In genomic region chr4:51842554-51843308, GRCh38 we compare ENCODE assay signal across 1 cellular context.
TF ChIP-seq lines count a peak whose summit lies in the region.

TSS of gene DCUN1D4 (plus strand) at chr4:51843153. CDS start at chr4:51843243, 90 bp downstream.

TF ChIP-seq in GM12878, 131 proteins besides CTCF, POLR2A, EP300 and RAD21 (continued from another document and continues in another):
- TF ChIP-seq ZNF592 (IDR thresholded peaks at IDR 0.05) (no peak), STAT1 (conservative IDR thresholded peaks at IDR 0.05) (no peak), KLF5 (IDR thresholded peaks at IDR 0.05; ENCODE audit: partially characterized antibody) (peak; percentile 95), KAT2A (conservative IDR thresholded peaks at IDR 0.05; ENCODE audit: control insufficient read depth, low read depth, low read length) (no peak), MXI1 (IDR thresholded peaks at IDR 0.05; ENCODE audit: low read depth, low read length) (peak; percentile 52; the same call in 1 of the 2 replicates), RELA (IDR thresholded peaks at IDR 0.05; ENCODE audit: borderline replicate concordance, partially characterized antibody) (no peak), NFIC (IDR thresholded peaks at IDR 0.05; ENCODE audit: low read depth, low read length) (no peak), TBL1XR1 (IDR thresholded peaks at IDR 0.05; ENCODE audit: low read depth, low read length) (no peak), HCFC1 (IDR thresholded peaks at IDR 0.05; ENCODE audit: low read length) (peak; percentile 31), POLR2AphosphoS5 (IDR thresholded peaks at IDR 0.05; ENCODE audit: low read length) (no peak), NR2C1 (IDR thresholded peaks at IDR 0.05) (peak; percentile 86), MYB (IDR thresholded peaks at IDR 0.05; ENCODE audit: borderline replicate concordance, low read depth, low read length) (no peak), CREM (IDR thresholded peaks at IDR 0.05; ENCODE audit: low read depth) (peak; percentile 85), YY1 (IDR thresholded peaks at IDR 0.05; ENCODE audit: low read depth, low read length) (0 out of 2 replicates have a peak, but pooled peaks have one; percentile 10), CHD2 (IDR thresholded peaks at IDR 0.05; ENCODE audit: borderline replicate concordance, low read depth, low read length) (peak; percentile 97), CBFB (IDR thresholded peaks at IDR 0.05; ENCODE audit: low read depth) (0 out of 2 replicates have a peak, but pooled peaks have one; percentile 18), NRF1 (conservative IDR thresholded peaks at IDR 0.05; ENCODE audit: low read depth, low read length) (no peak), NR2F1 (conservative IDR thresholded peaks at IDR 0.05) (peak; percentile 61), BHLHE40 (IDR thresholded peaks at IDR 0.05; ENCODE audit: borderline replicate concordance in 1 of 2, low read depth in 2 of 2, low read length in 1 of 2) (peak in 1 of 2 experiments; percentile 46; a peak in 1 of 4 replicates), SP1 (IDR thresholded peaks at IDR 0.05; ENCODE audit: low read depth, low read length) (peak; percentile 99), KDM1A (IDR thresholded peaks at IDR 0.05; ENCODE audit: borderline replicate concordance) (no peak), EED (IDR thresholded peaks at IDR 0.05; ENCODE audit: low read depth) (no peak; the same call in 1 of the 2 replicates), IKZF2 (IDR thresholded peaks at IDR 0.05) (peak in 1 of 2 experiments; percentile 19; a peak in 1 of 4 replicates), BRCA1 (IDR thresholded peaks at IDR 0.05; ENCODE audit: low read depth, low read length) (0 out of 2 replicates have a peak, but pooled peaks have one; percentile 12), GATAD2B (conservative IDR thresholded peaks at IDR 0.05; ENCODE audit: low read depth) (peak; percentile 58), ZNF217 (IDR thresholded peaks at IDR 0.05) (no peak), SIN3A (IDR thresholded peaks at IDR 0.05; ENCODE audit: low read depth, low read length) (peak; percentile 74; the same call in 1 of the 2 replicates), EGR1 (IDR thresholded peaks at IDR 0.05; ENCODE audit: borderline replicate concordance in 1 of 2, low read depth in 2 of 2, low read length in 2 of 2) (no peak), HDAC6 (IDR thresholded peaks at IDR 0.05; ENCODE audit: unreplicated experiment) (no peak), SMARCA5 (IDR thresholded peaks at IDR 0.05) (0 out of 2 replicates have a peak, but pooled peaks have one; percentile 51), ZBTB33 (IDR thresholded peaks at IDR 0.05) (no peak)
- TF ChIP-seq, protein P1, sequence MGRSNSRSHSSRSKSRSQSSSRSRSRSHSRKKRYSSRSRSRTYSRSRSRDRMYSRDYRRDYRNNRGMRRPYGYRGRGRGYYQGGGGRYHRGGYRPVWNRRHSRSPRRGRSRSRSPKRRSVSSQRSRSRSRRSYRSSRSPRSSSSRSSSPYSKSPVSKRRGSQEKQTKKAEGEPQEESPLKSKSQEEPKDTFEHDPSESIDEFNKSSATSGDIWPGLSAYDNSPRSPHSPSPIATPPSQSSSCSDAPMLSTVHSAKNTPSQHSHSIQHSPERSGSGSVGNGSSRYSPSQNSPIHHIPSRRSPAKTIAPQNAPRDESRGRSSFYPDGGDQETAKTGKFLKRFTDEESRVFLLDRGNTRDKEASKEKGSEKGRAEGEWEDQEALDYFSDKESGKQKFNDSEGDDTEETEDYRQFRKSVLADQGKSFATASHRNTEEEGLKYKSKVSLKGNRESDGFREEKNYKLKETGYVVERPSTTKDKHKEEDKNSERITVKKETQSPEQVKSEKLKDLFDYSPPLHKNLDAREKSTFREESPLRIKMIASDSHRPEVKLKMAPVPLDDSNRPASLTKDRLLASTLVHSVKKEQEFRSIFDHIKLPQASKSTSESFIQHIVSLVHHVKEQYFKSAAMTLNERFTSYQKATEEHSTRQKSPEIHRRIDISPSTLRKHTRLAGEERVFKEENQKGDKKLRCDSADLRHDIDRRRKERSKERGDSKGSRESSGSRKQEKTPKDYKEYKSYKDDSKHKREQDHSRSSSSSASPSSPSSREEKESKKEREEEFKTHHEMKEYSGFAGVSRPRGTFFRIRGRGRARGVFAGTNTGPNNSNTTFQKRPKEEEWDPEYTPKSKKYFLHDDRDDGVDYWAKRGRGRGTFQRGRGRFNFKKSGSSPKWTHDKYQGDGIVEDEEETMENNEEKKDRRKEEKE (IDR thresholded peaks at IDR 0.05), result no peak
- TF ChIP-seq, protein P2, sequence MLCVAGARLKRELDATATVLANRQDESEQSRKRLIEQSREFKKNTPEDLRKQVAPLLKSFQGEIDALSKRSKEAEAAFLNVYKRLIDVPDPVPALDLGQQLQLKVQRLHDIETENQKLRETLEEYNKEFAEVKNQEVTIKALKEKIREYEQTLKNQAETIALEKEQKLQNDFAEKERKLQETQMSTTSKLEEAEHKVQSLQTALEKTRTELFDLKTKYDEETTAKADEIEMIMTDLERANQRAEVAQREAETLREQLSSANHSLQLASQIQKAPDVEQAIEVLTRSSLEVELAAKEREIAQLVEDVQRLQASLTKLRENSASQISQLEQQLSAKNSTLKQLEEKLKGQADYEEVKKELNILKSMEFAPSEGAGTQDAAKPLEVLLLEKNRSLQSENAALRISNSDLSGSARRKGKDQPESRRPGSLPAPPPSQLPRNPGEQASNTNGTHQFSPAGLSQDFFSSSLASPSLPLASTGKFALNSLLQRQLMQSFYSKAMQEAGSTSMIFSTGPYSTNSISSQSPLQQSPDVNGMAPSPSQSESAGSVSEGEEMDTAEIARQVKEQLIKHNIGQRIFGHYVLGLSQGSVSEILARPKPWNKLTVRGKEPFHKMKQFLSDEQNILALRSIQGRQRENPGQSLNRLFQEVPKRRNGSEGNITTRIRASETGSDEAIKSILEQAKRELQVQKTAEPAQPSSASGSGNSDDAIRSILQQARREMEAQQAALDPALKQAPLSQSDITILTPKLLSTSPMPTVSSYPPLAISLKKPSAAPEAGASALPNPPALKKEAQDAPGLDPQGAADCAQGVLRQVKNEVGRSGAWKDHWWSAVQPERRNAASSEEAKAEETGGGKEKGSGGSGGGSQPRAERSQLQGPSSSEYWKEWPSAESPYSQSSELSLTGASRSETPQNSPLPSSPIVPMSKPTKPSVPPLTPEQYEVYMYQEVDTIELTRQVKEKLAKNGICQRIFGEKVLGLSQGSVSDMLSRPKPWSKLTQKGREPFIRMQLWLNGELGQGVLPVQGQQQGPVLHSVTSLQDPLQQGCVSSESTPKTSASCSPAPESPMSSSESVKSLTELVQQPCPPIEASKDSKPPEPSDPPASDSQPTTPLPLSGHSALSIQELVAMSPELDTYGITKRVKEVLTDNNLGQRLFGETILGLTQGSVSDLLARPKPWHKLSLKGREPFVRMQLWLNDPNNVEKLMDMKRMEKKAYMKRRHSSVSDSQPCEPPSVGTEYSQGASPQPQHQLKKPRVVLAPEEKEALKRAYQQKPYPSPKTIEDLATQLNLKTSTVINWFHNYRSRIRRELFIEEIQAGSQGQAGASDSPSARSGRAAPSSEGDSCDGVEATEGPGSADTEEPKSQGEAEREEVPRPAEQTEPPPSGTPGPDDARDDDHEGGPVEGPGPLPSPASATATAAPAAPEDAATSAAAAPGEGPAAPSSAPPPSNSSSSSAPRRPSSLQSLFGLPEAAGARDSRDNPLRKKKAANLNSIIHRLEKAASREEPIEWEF (IDR thresholded peaks at IDR 0.05; ENCODE audit: insufficient replicate concordance, low read depth, low read length), result no peak
- TF ChIP-seq, protein P3, sequence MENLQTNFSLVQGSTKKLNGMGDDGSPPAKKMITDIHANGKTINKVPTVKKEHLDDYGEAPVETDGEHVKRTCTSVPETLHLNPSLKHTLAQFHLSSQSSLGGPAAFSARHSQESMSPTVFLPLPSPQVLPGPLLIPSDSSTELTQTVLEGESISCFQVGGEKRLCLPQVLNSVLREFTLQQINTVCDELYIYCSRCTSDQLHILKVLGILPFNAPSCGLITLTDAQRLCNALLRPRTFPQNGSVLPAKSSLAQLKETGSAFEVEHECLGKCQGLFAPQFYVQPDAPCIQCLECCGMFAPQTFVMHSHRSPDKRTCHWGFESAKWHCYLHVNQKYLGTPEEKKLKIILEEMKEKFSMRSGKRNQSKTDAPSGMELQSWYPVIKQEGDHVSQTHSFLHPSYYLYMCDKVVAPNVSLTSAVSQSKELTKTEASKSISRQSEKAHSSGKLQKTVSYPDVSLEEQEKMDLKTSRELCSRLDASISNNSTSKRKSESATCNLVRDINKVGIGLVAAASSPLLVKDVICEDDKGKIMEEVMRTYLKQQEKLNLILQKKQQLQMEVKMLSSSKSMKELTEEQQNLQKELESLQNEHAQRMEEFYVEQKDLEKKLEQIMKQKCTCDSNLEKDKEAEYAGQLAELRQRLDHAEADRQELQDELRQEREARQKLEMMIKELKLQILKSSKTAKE (IDR thresholded peaks at IDR 0.05; ENCODE audit: low read depth, poor library complexity, severe bottlenecking), result peak; percentile 54
- TF ChIP-seq, protein P4, sequence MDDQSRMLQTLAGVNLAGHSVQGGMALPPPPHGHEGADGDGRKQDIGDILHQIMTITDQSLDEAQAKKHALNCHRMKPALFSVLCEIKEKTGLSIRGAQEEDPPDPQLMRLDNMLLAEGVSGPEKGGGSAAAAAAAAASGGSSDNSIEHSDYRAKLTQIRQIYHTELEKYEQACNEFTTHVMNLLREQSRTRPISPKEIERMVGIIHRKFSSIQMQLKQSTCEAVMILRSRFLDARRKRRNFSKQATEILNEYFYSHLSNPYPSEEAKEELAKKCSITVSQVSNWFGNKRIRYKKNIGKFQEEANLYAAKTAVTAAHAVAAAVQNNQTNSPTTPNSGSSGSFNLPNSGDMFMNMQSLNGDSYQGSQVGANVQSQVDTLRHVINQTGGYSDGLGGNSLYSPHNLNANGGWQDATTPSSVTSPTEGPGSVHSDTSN (IDR thresholded peaks at IDR 0.05; ENCODE audit: insufficient replicate concordance, low read depth, low read length), result peak; percentile 97
- TF ChIP-seq, protein P5, sequence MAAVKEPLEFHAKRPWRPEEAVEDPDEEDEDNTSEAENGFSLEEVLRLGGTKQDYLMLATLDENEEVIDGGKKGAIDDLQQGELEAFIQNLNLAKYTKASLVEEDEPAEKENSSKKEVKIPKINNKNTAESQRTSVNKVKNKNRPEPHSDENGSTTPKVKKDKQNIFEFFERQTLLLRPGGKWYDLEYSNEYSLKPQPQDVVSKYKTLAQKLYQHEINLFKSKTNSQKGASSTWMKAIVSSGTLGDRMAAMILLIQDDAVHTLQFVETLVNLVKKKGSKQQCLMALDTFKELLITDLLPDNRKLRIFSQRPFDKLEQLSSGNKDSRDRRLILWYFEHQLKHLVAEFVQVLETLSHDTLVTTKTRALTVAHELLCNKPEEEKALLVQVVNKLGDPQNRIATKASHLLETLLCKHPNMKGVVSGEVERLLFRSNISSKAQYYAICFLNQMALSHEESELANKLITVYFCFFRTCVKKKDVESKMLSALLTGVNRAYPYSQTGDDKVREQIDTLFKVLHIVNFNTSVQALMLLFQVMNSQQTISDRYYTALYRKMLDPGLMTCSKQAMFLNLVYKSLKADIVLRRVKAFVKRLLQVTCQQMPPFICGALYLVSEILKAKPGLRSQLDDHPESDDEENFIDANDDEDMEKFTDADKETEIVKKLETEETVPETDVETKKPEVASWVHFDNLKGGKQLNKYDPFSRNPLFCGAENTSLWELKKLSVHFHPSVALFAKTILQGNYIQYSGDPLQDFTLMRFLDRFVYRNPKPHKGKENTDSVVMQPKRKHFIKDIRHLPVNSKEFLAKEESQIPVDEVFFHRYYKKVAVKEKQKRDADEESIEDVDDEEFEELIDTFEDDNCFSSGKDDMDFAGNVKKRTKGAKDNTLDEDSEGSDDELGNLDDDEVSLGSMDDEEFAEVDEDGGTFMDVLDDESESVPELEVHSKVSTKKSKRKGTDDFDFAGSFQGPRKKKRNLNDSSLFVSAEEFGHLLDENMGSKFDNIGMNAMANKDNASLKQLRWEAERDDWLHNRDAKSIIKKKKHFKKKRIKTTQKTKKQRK (IDR thresholded peaks at IDR 0.05; ENCODE audit: low read depth, low read length), result peak; percentile 95
